ENCODE assay signal across 11 cellular contexts in the genomic region with DNA sequence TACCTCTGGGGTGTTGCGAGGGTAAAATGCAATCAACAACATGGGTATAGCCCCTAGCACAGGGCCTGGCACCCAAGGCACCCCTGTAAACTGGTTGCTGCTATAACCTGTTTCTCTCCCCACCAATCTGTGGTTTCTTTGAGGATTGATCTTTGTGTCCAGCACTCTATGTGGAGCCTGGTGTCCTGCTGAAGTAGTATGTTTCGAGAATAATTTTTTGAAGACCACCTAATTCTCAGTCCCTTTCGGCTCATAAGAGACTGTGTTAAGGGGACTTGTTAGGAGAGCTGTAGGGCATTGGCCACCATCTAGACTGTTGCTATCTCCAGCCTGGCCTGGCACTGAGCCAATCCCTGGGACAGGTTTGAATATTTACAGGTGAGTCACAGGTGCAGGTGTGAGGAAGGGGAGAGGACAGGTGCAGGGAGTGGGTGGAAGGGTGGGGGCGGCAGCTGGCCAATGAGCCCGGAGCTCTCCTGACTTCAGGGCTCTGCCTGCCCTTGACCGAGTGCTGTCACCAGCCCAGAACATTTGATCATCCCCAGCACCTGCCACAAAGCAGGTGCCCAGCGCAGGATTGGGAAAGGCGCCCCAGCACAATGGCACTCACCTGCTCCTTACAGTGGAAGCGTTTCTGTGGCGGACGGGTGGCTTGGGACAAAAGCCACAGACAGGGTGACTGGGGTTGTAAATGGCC. TPM values are rescaled to one million over a fixed set of nuclear protein-coding genes. Genes with fewer than 3 reads are reported as not detected.
DNase-seq lines count a peak whose midpoint lies in the region; ATAC-seq and TF ChIP-seq lines count a peak whose summit lies in the region.
"Had no signal": no experiment of that assay in that cellular context is flagged by ENCODE, and none has a peak within 500 bp of the region (broad histone marks: within the 10 kb centered on the region; RNA-seq: fewer than 3 reads in every experiment).

No MANE protein-coding gene starts in this region.

- no peaks in the 10 kb centered on the region for H3K9me3 Mint-ChIP-seq in WTC11
- no peaks in the 10 kb centered on the region for H3K9me3 Mint-ChIP-seq in naive thymus-derived CD8-positive, alpha-beta T cell
- H3K9me3 Mint-ChIP-seq: activated T-cell treated with anti-CD3 and anti-CD28 coated beads, Interleukin-2, amount 50 U/mL, for 4 hours had no signal

- H3K27me3 Mint-ChIP-seq in WTC11 (ENCODE audit: low read depth), result no peaks in the 10 kb centered on the region
- no peaks in the 10 kb centered on the region for H3K27me3 Mint-ChIP-seq in naive thymus-derived CD8-positive, alpha-beta T cell

- POLR2A ChIA-PET in WTC11 (lab: Charles Lee), result interaction anchor here (2.0 to 4.6 kb wide), 2 partner anchors 9 to 13 kb away, joined by 9 to 24 read pairs; partner anchors contain the start of gene ACTL10
- POLR2A ChIA-PET in naive thymus-derived CD8-positive, alpha-beta T cell (lab: Charles Lee), result interaction anchor here (0.5 to 2.4 kb wide), 3 partner anchors 13 to 218 kb away, joined by 3 to 11 read pairs (median 5); partner anchors contain the start of gene ACTL10

- peaks cover 4% of the 10 kb centered on the region for H3K36me3 Mint-ChIP-seq in WTC11
- H3K36me3 Mint-ChIP-seq in naive thymus-derived CD8-positive, alpha-beta T cell, result no peaks in the 10 kb centered on the region

- H3K36me3 ChIP-seq in lung (ENCODE audit: control insufficient read depth in 2 of 2, insufficient read depth in 2 of 2, low read length in 2 of 2), result peaks cover under 1 to 9% of the 10 kb centered on the region in 2 donors

- H3K4me3 Mint-ChIP-seq in WTC11, result no peak overlapping the region
- no peak overlapping the region for H3K4me3 Mint-ChIP-seq in naive thymus-derived CD8-positive, alpha-beta T cell
- H3K4me3 Mint-ChIP-seq: activated T-cell treated with anti-CD3 and anti-CD28 coated beads, Interleukin-2, amount 50 U/mL, for 4 hours had no signal

- ATAC-seq in WTC11 (peak; percentile 8; the same call in 1 of the 2 replicates), lung (ENCODE audit: insufficient read depth, low FRiP score) (peak; percentile 35), HG02840 (IDR thresholded peaks at IDR 0.05; ENCODE audit: low FRiP score, unreplicated experiment) (no peak)
- no peak for ATAC-seq in naive thymus-derived CD8-positive, alpha-beta T cell

- whole genome bisulfite sequencing in lung, 2 donors, result 69 to 81% methylated on average over 11 of the region's 11 CpGs

- H3K4me1 ChIP-seq in lung (ENCODE audit: control insufficient read depth in 2 of 2, insufficient read depth in 2 of 2, low read length in 2 of 2), result no peaks in the 10 kb centered on the region

- no peaks in the 10 kb centered on the region for H3K9me3 ChIP-seq in lung (ENCODE audit: control insufficient read depth in 2 of 2, insufficient read depth in 1 of 2, low read length in 1 of 2)
- H3K9me3 ChIP-seq: BLaER1 had no signal

- H3K27ac Mint-ChIP-seq in WTC11, result peak overlapping the region; percentile 48; the same call in 1 of the 2 replicates
- H3K27ac Mint-ChIP-seq in naive thymus-derived CD8-positive, alpha-beta T cell, result peak overlapping the region in 2 of 10 donors; percentile 46 to 57

- DNase-seq in COR-L47 (lab: John Stamatoyannopoulos, UW) (peak; percentile 91), NCI-H146 (lab: John Stamatoyannopoulos, UW) (peak; percentile 100), WTC11 (ENCODE audit: low spot score) (peak; percentile 32), lung (ENCODE audit: low spot score) (peak; percentile 77), EL (no peak), middle frontal gyrus (ENCODE audit: extremely low spot score, low spot score) (no peak)
- no peak for DNase-seq in naive thymus-derived CD8-positive, alpha-beta T cell
- DNase-seq: activated T-cell treated with anti-CD3 and anti-CD28 coated beads, Interleukin-2, amount 50 U/mL, for 4 hours had no signal

- H3K4me3 ChIP-seq in lung, result no peak overlapping the region
- H3K4me3 ChIP-seq: BLaER1, SK-N-MC had no signal

- peaks cover 31% of the 10 kb centered on the region for H3K4me1 Mint-ChIP-seq in WTC11
- peaks cover 3 to 10% (median 9%) of the 10 kb centered on the region in 4 donors for H3K4me1 Mint-ChIP-seq in naive thymus-derived CD8-positive, alpha-beta T cell

- TF ChIP-seq CTCF in WTC11 (IDR thresholded peaks at IDR 0.05), result no peak
- no peak for TF ChIP-seq CTCF in lung (IDR thresholded peaks at IDR 0.05; ENCODE audit: control extremely low read depth, extremely low read depth)

- H3K27ac ChIP-seq in lung (ENCODE audit: low read depth in 1 of 2, low read length in 1 of 2), result peak overlapping the region in 1 of 2 donors; percentile 60
- H3K27ac ChIP-seq: BLaER1, SK-N-MC had no signal

- H3K27me3 ChIP-seq in lung (ENCODE audit: control insufficient read depth, insufficient read depth), result no peaks in the 10 kb centered on the region
- H3K27me3 ChIP-seq: BLaER1 had no signal

- CTCF ChIA-PET in WTC11 (lab: Charles Lee), result interaction anchor here (0.5 to 6.9 kb wide), 37 partner anchors 9 to 603 kb away, joined by 3 to 134 read pairs (median 5); partner anchors contain the start of genes ACTL10, C20orf144, CBFA2T2 and CDK5RAP1

TF ChIP-seq in WTC11, 78 proteins besides CTCF, POLR2A, EP300 and RAD21:
- no peak for TF ChIP-seq JAZF1 (CRISPR knock-in tag; IDR thresholded peaks at IDR 0.05)
- no peak for TF ChIP-seq FOXJ3 (CRISPR knock-in tag; IDR thresholded peaks at IDR 0.05; ENCODE audit: borderline replicate concordance)
- TF ChIP-seq TP53 (CRISPR knock-in tag; IDR thresholded peaks at IDR 0.05), result no peak
- TF ChIP-seq FOXP4 (CRISPR knock-in tag; IDR thresholded peaks at IDR 0.05), result no peak
- no peak for TF ChIP-seq ZNF138 (CRISPR knock-in tag; conservative IDR thresholded peaks at IDR 0.05)
- no peak for TF ChIP-seq AR (CRISPR knock-in tag; IDR thresholded peaks at IDR 0.05)
- TF ChIP-seq GTF2I (CRISPR knock-in tag; conservative IDR thresholded peaks at IDR 0.05), result no peak
- no peak for TF ChIP-seq FOXK1 (CRISPR knock-in tag; IDR thresholded peaks at IDR 0.05)
- TF ChIP-seq FOXP1 (CRISPR knock-in tag; IDR thresholded peaks at IDR 0.05; ENCODE audit: borderline replicate concordance), result no peak
- TF ChIP-seq NFE2L1 (CRISPR knock-in tag; IDR thresholded peaks at IDR 0.05), result no peak
- no peak for TF ChIP-seq NR1H2 (CRISPR knock-in tag; IDR thresholded peaks at IDR 0.05)

RNA-seq across cellular contexts. Expression of gene C20orf144, which starts 8.1 kb away (rescaled TPM):
- 0.09 to 0.21 TPM (median 0.14 TPM) in 3 replicates for total RNA-seq in WTC11 (2021)
- under 1 TPM in 1 of 2 donors, not detected in 1; 0.31 TPM for total RNA-seq in lung
- under 1 TPM; 0.05 to 0.08 TPM for polyA plus RNA-seq in lung
- total RNA-seq in naive thymus-derived CD8-positive, alpha-beta T cell, result under 1 TPM; 0.38 to 0.47 TPM
- polyA plus RNA-seq in naive thymus-derived CD8-positive, alpha-beta T cell, result not detected

RNA-seq across cellular contexts. Expression of gene ACTL10, which starts 12.7 kb away (rescaled TPM):
- 1.3 to 1.9 TPM (median 1.5 TPM) in 3 replicates for total RNA-seq in WTC11 (2021)
- 1 to 10 TPM in 1 of 2 donors, under 1 TPM in 1; 0.26 to 3.4 TPM for total RNA-seq in lung
- polyA plus RNA-seq in lung, result 1 to 10 TPM; 1.3 to 3.1 TPM
- 1 to 10 TPM; 3.7 to 4.5 TPM for total RNA-seq in naive thymus-derived CD8-positive, alpha-beta T cell
- 1 to 10 TPM; 1.8 to 3.2 (median 1.9) TPM for polyA plus RNA-seq in naive thymus-derived CD8-positive, alpha-beta T cell

RNA-seq across cellular contexts. Expression of gene NECAB3, which starts 20.2 kb away (rescaled TPM):
- total RNA-seq in WTC11 (2021) (29.3 to 38.0 TPM (median 29.7 TPM) in 3 replicates), lung (100 to 1,000 TPM in 1 of 2 donors, 10 to 100 TPM in 1; 63.5 to 127 TPM)
- polyA plus RNA-seq in lung, result 10 to 100 TPM; 21.2 to 80.8 TPM
- 10 to 100 TPM; 10.8 to 12.8 TPM for total RNA-seq in naive thymus-derived CD8-positive, alpha-beta T cell
- polyA plus RNA-seq in naive thymus-derived CD8-positive, alpha-beta T cell, result 1 to 10 TPM; 1.1 to 1.8 (median 1.4) TPM

RNA-seq across cellular contexts. Expression of gene E2F1, which starts 32.1 kb away (rescaled TPM):
- 34.2 to 44.2 TPM (median 34.5 TPM) in 3 replicates for total RNA-seq in WTC11 (2021)
- 10 to 100 TPM in 1 of 2 donors, 1 to 10 TPM in 1; 6.4 to 10.9 TPM for total RNA-seq in lung
- polyA plus RNA-seq in lung, result 10 to 100 TPM in 1 of 2 donors, 1 to 10 TPM in 1; 4.2 to 10.7 TPM
- total RNA-seq in naive thymus-derived CD8-positive, alpha-beta T cell, result 1 to 10 TPM; 1.3 to 1.4 TPM
- polyA plus RNA-seq in naive thymus-derived CD8-positive, alpha-beta T cell, result under 1 TPM; 0.19 to 0.49 (median 0.34) TPM

Comparison
In these comparisons a context has a peak if more than half of its experiments do, and no peak if none do; other contexts are left out.
1. DNase-seq: peak in COR-L47 (single experiment), NCI-H146 (single experiment), WTC11 (single experiment) and lung (single experiment); none in naive thymus-derived CD8-positive, alpha-beta T cell (0 of 10), EL (single experiment) and middle frontal gyrus (single experiment).
2. ATAC-seq: peak in WTC11 (single experiment) and lung (single experiment); none in HG02840 (single experiment) and naive thymus-derived CD8-positive, alpha-beta T cell (0 of 2).